9 cellular contexts compared by ENCODE assay signal in genomic region chr17:47275245-47275984, GRCh38. TPM values are rescaled to one million over a fixed set of nuclear protein-coding genes. Genes with fewer than 3 reads are reported as not detected.
DNase-seq lines count a peak whose midpoint lies in the region; ATAC-seq and TF ChIP-seq lines count a peak whose summit lies in the region.
"Had no signal": no experiment of that assay in that cellular context is flagged by ENCODE, and none has a peak within 500 bp of the region (broad histone marks: within the 10 kb centered on the region; RNA-seq: fewer than 3 reads in every experiment).

No MANE protein-coding gene starts in this region.

- no peaks in the 10 kb centered on the region for H3K36me3 ChIP-seq in mucosa of descending colon (ENCODE audit: low read depth)

- no peak overlapping the region for H3K4me3 ChIP-seq in mucosa of descending colon

- peak; percentile 29 for DNase-seq in NCI-H2029 (lab: John Stamatoyannopoulos, UW)
- no peak for DNase-seq in NCI-H2029 treated with DMSO at 0.1 percent for 48 hours (lab: John Stamatoyannopoulos, UW)
- peak; percentile 65 to 68 for DNase-seq in erythroblast (lab: John Stamatoyannopoulos, UW)
- DNase-seq in mucosa of descending colon, result peak; percentile 64 to 79 (median 76)
- no peak for DNase-seq in activated naive CD4-positive, alpha-beta T cell (lab: John Stamatoyannopoulos, UW)
- DNase-seq in activated CD8-positive, alpha-beta memory T cell treated with anti-CD3 and anti-CD28 coated beads, Interleukin-2, amount 50 U/mL, for 4 hours, result no peak
- DNase-seq: stimulated activated CD4-positive, alpha-beta T cell treated with anti-CD3 and anti-CD28 coated beads, Interleukin-4, amount 100 ng/mL, for 1 hour had no signal

- intact Hi-C loops in mucosa of descending colon (cut with DNase I, micrococcal nuclease), result no loop called here

- TF ChIP-seq CTCF in mucosa of descending colon (IDR thresholded peaks at IDR 0.05), result no peak

- H3K4me1 ChIP-seq in mucosa of descending colon (ENCODE audit: low read depth), result peaks cover 18% of the 10 kb centered on the region

- ATAC-seq in mucosa of descending colon (peak; percentile 32), GM21576 (IDR thresholded peaks at IDR 0.05; ENCODE audit: unreplicated experiment) (no peak), HG03095 (IDR thresholded peaks at IDR 0.05; ENCODE audit: unreplicated experiment) (no peak)

- no peak for TF ChIP-seq POLR2A in erythroblast (IDR thresholded peaks at IDR 0.05; ENCODE audit: low read length)

- H3K9me3 ChIP-seq in mucosa of descending colon, result no peaks in the 10 kb centered on the region

RNA-seq across cellular contexts. Expression of gene ITGB3, which starts 21.8 kb away (rescaled TPM):
- total RNA-seq in mucosa of descending colon, result 10 to 100 TPM in 1 of 3 donors, 1 to 10 TPM in 2; 3.9 to 58.4 (median 6.8) TPM

RNA-seq across cellular contexts. Expression of gene EFCAB13, which starts 48.3 kb away (rescaled TPM):
- 10 to 100 TPM in 1 of 3 donors, 1 to 10 TPM in 2; 2.7 to 15.3 (median 4.7) TPM for total RNA-seq in mucosa of descending colon

Comparison
In these comparisons a context has a peak if more than half of its experiments do, and no peak if none do; other contexts are left out.
1. DNase-seq: peak in NCI-H2029 (single experiment), erythroblast (2 of 2) and mucosa of descending colon (3 of 3); none in NCI-H2029 treated with DMSO at 0.1 percent for 48 hours (single experiment), activated naive CD4-positive, alpha-beta T cell (0 of 4) and activated CD8-positive, alpha-beta memory T cell treated with anti-CD3 and anti-CD28 coated beads, Interleukin-2, amount 50 U/mL, for 4 hours (single experiment).